ENCODE assay signal across 14 cellular contexts in genomic region chr2:239359194-239359912, GRCh38. TPM values are rescaled to one million over a fixed set of nuclear protein-coding genes. Genes with fewer than 3 reads are reported as not detected.
DNase-seq lines count a peak whose midpoint lies in the region; ATAC-seq and TF ChIP-seq lines count a peak whose summit lies in the region.
"Had no signal": no experiment of that assay in that cellular context is flagged by ENCODE, and none has a peak within 500 bp of the region (broad histone marks: within the 10 kb centered on the region; RNA-seq: fewer than 3 reads in every experiment).

No MANE protein-coding gene starts in this region.

- no peak overlapping the region for H3K4me3 ChIP-seq in DND-41 (ENCODE audit: low read depth in 1 of 2, low read length in 2 of 2)
- H3K4me3 ChIP-seq in foreskin fibroblast (ENCODE audit: low read depth in 1 of 2, low read length in 2 of 2), result no peak overlapping the region
- no peak overlapping the region for H3K4me3 ChIP-seq in stomach smooth muscle (ENCODE audit: low read length in 2 of 2)
- H3K4me3 ChIP-seq in naive thymus-derived CD4-positive, alpha-beta T cell (ENCODE audit: low read length), result no peak overlapping the region
- H3K4me3 ChIP-seq: BLaER1 treated with 17β-estradiol and CSF1 and Interleukin-3, amounts not matched to agents 10 nM and 100 nM; SJSA1 had no signal

- POLR2A ChIA-PET in WTC11 (lab: Charles Lee), result no interaction called here
- POLR2A ChIA-PET in naive thymus-derived CD4-positive, alpha-beta T cell (lab: Charles Lee), result interaction anchor here (0.7 to 1.1 kb wide), 5 partner anchors 22 to 64 kb away, joined by 3 to 5 read pairs (median 4); no protein-coding TSS in a partner anchor

- H3K9ac ChIP-seq in DND-41 (ENCODE audit: low read depth, low read length), result no peak overlapping the region
- no peak overlapping the region for H3K9ac ChIP-seq in stomach smooth muscle (ENCODE audit: low read length in 2 of 2)
- H3K9ac ChIP-seq: BLaER1 treated with 17β-estradiol and CSF1 and Interleukin-3, amounts not matched to agents 10 nM and 100 nM had no signal

- H3K79me2 ChIP-seq in DND-41 (ENCODE audit: insufficient read depth, low read length), result peaks cover 100% of the 10 kb centered on the region

- no peaks in the 10 kb centered on the region for H3K27me3 Mint-ChIP-seq in WTC11 (ENCODE audit: low read depth)
- H3K27me3 Mint-ChIP-seq in naive thymus-derived CD4-positive, alpha-beta T cell, result no peaks in the 10 kb centered on the region

- peaks cover 24% of the 10 kb centered on the region for H3K9me3 Mint-ChIP-seq in WTC11
- peaks cover 0 to 16% (median 5%) of the 10 kb centered on the region in 11 donors for H3K9me3 Mint-ChIP-seq in naive thymus-derived CD4-positive, alpha-beta T cell

- intact Hi-C loops in naive thymus-derived CD4-positive, alpha-beta T cell (cut with micrococcal nuclease), result no loop called here

- CTCF ChIA-PET in WTC11 (lab: Charles Lee), result no interaction called here
- CTCF ChIA-PET in naive thymus-derived CD4-positive, alpha-beta T cell (lab: Charles Lee), result interaction anchor here (0.9 to 1.1 kb wide), 2 partner anchors 49 to 92 kb away, joined by 3 read pairs; no protein-coding TSS in a partner anchor

- no peak overlapping the region for H3K4me3 Mint-ChIP-seq in WTC11
- no peak overlapping the region for H3K4me3 Mint-ChIP-seq in naive thymus-derived CD4-positive, alpha-beta T cell

- H3K36me3 ChIP-seq in DND-41 (ENCODE audit: insufficient read depth, low read length), result peaks cover 61% of the 10 kb centered on the region
- no peaks in the 10 kb centered on the region for H3K36me3 ChIP-seq in stomach smooth muscle (ENCODE audit: control insufficient read depth in 2 of 2, insufficient read depth in 2 of 2, low read length in 2 of 2)
- no peaks in the 10 kb centered on the region for H3K36me3 ChIP-seq in naive thymus-derived CD4-positive, alpha-beta T cell (ENCODE audit: control insufficient read depth in 2 of 3, insufficient read depth in 3 of 3, low read length in 3 of 3)
- H3K36me3 ChIP-seq: SJSA1 had no signal

- TF ChIP-seq CTCF in DND-41 (IDR thresholded peaks at IDR 0.05; ENCODE audit: borderline replicate concordance, extremely low read depth, low read length, poor library complexity, severe bottlenecking) (no peak), WTC11 (IDR thresholded peaks at IDR 0.05) (no peak), foreskin fibroblast (IDR thresholded peaks at IDR 0.05; ENCODE audit: low read depth, low read length) (no peak)

- DNase-seq in DND-41 (no peak), WTC11 (ENCODE audit: low spot score) (no peak), foreskin fibroblast (peak; percentile 40 to 80), HK-2 (ENCODE audit: unreplicated experiment) (no peak)
- no peak for DNase-seq in naive thymus-derived CD4-positive, alpha-beta T cell
- DNase-seq: KG1, NCI-H1048, NCI-H2227 treated with DMSO at 0.1 percent for 48 hours, NCI-H526, RPMI8226 had no signal

- H3K36me3 Mint-ChIP-seq in WTC11, result peaks cover 20% of the 10 kb centered on the region
- H3K36me3 Mint-ChIP-seq in naive thymus-derived CD4-positive, alpha-beta T cell, result peaks cover 6 to 34% (median 17%) of the 10 kb centered on the region in 5 donors

- ATAC-seq in DND-41 (ENCODE audit: insufficient read depth, low read depth) (no peak), WTC11 (no peak), GM19452 (IDR thresholded peaks at IDR 0.05; ENCODE audit: unreplicated experiment) (no peak)
- ATAC-seq in naive thymus-derived CD4-positive, alpha-beta T cell, result no peak

- H2AFZ ChIP-seq in DND-41 (ENCODE audit: low read depth, low read length), result no peak overlapping the region

- H3K4me2 ChIP-seq in DND-41 (ENCODE audit: insufficient read depth, low read length), result no peak overlapping the region

- peaks cover 9% of the 10 kb centered on the region; the same call in 1 of the 2 replicates for H3K4me1 ChIP-seq in DND-41 (ENCODE audit: insufficient read depth, low read length)
- H3K4me1 ChIP-seq in stomach smooth muscle (ENCODE audit: control insufficient read depth, insufficient read depth, low read length), result peaks cover 42% of the 10 kb centered on the region
- H3K4me1 ChIP-seq in naive thymus-derived CD4-positive, alpha-beta T cell (ENCODE audit: control insufficient read depth in 2 of 2, insufficient read depth in 2 of 2, low read length in 2 of 2), result peaks cover 0 to 10% of the 10 kb centered on the region in 2 donors
- H3K4me1 ChIP-seq: SJSA1 had no signal

- H3K4me1 Mint-ChIP-seq in WTC11, result peaks cover 27% of the 10 kb centered on the region
- H3K4me1 Mint-ChIP-seq in naive thymus-derived CD4-positive, alpha-beta T cell, result peaks cover 13 to 58% (median 29%) of the 10 kb centered on the region in 7 donors

- peak overlapping the region; percentile 73 for H3K27ac Mint-ChIP-seq in WTC11
- H3K27ac Mint-ChIP-seq in naive thymus-derived CD4-positive, alpha-beta T cell, result peak overlapping the region in 2 of 9 donors; percentile 18 to 39

- H3K27ac ChIP-seq in DND-41 (ENCODE audit: low read length) (0 out of 2 replicates have a peak overlapping the region, but pooled peaks have one; percentile 11), stomach smooth muscle (ENCODE audit: low read length) (peak overlapping the region; percentile 37)
- no peak overlapping the region for H3K27ac ChIP-seq in naive thymus-derived CD4-positive, alpha-beta T cell (ENCODE audit: low read depth, low read length)
- H3K27ac ChIP-seq: BLaER1 treated with 17β-estradiol and CSF1 and Interleukin-3, amounts not matched to agents 10 nM and 100 nM; SJSA1 had no signal

- peaks cover 44% of the 10 kb centered on the region for H4K20me1 ChIP-seq in DND-41 (ENCODE audit: insufficient read depth, low read length)

- no peaks in the 10 kb centered on the region for H3K27me3 ChIP-seq in DND-41 (ENCODE audit: insufficient read depth, low read length, poor library complexity)
- H3K27me3 ChIP-seq in stomach smooth muscle (ENCODE audit: control insufficient read depth in 1 of 2, insufficient read depth in 2 of 2, low read length in 2 of 2), result no peaks in the 10 kb centered on the region
- no peaks in the 10 kb centered on the region for H3K27me3 ChIP-seq in naive thymus-derived CD4-positive, alpha-beta T cell (ENCODE audit: control insufficient read depth in 2 of 2, insufficient read depth in 2 of 2, low read length in 2 of 2)
- H3K27me3 ChIP-seq: BLaER1 treated with 17β-estradiol and CSF1 and Interleukin-3, amounts not matched to agents 10 nM and 100 nM; SJSA1 had no signal

- peaks cover 7% of the 10 kb centered on the region for H3K9me3 ChIP-seq in DND-41 (ENCODE audit: insufficient read depth, low read length, severe bottlenecking)
- H3K9me3 ChIP-seq in stomach smooth muscle (ENCODE audit: control insufficient read depth in 2 of 2, low read length in 2 of 2), result peaks cover 0 to 3% of the 10 kb centered on the region in 2 donors
- H3K9me3 ChIP-seq in naive thymus-derived CD4-positive, alpha-beta T cell (ENCODE audit: control insufficient read depth in 2 of 3, low read length in 3 of 3), result no peaks in the 10 kb centered on the region

TF ChIP-seq in WTC11, 78 proteins besides CTCF, POLR2A, EP300 and RAD21 (continues in another document):
- TF ChIP-seq NFYB (CRISPR knock-in tag; conservative IDR thresholded peaks at IDR 0.05; ENCODE audit: low read depth), result no peak
- TF ChIP-seq, protein P1, sequence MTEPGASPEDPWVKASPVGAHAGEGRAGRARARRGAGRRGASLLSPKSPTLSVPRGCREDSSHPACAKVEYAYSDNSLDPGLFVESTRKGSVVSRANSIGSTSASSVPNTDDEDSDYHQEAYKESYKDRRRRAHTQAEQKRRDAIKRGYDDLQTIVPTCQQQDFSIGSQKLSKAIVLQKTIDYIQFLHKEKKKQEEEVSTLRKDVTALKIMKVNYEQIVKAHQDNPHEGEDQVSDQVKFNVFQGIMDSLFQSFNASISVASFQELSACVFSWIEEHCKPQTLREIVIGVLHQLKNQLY (CRISPR knock-in tag; IDR thresholded peaks at IDR 0.05), result no peak
- no peak for TF ChIP-seq ZBTB21 (CRISPR knock-in tag; IDR thresholded peaks at IDR 0.05; ENCODE audit: borderline replicate concordance)
- no peak for TF ChIP-seq MXD4 (CRISPR knock-in tag; IDR thresholded peaks at IDR 0.05; ENCODE audit: borderline replicate concordance)
- no peak for TF ChIP-seq ATF1 (CRISPR knock-in tag; IDR thresholded peaks at IDR 0.05)
- no peak for TF ChIP-seq SMAD3 (CRISPR knock-in tag; IDR thresholded peaks at IDR 0.05; ENCODE audit: borderline replicate concordance)
- no peak for TF ChIP-seq NR2C2 (CRISPR knock-in tag; IDR thresholded peaks at IDR 0.05)
- TF ChIP-seq, protein P2, sequence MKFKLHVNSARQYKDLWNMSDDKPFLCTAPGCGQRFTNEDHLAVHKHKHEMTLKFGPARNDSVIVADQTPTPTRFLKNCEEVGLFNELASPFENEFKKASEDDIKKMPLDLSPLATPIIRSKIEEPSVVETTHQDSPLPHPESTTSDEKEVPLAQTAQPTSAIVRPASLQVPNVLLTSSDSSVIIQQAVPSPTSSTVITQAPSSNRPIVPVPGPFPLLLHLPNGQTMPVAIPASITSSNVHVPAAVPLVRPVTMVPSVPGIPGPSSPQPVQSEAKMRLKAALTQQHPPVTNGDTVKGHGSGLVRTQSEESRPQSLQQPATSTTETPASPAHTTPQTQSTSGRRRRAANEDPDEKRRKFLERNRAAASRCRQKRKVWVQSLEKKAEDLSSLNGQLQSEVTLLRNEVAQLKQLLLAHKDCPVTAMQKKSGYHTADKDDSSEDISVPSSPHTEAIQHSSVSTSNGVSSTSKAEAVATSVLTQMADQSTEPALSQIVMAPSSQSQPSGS (CRISPR knock-in tag; IDR thresholded peaks at IDR 0.05; ENCODE audit: borderline replicate concordance, low read depth), result no peak

RNA-seq across cellular contexts. Expression of gene HDAC4, which starts 41.5 kb away (rescaled TPM):
- 35.0 to 44.4 TPM (median 42.3 TPM) in 3 replicates for total RNA-seq in WTC11 (2021)
- total RNA-seq in naive thymus-derived CD4-positive, alpha-beta T cell, result 100 to 1,000 TPM in 1 of 5 experiments, 10 to 100 TPM in 4; 42.3 to 101 (median 62.3) TPM
- 10 to 100 TPM in 1 of 2 donors, 1 to 10 TPM in 1; 7.4 to 11.6 TPM for polyA plus RNA-seq in naive thymus-derived CD4-positive, alpha-beta T cell

Comparison
In these comparisons a context has a peak if more than half of its experiments do, and no peak if none do; other contexts are left out.
1. DNase-seq: peak in foreskin fibroblast (2 of 2); none in DND-41 (single experiment), WTC11 (single experiment), naive thymus-derived CD4-positive, alpha-beta T cell (0 of 9) and HK-2 (single experiment).